Comparison of ENCODE assay signal across 27 cellular contexts in genomic region chr1:193574925-193575324, GRCh38.
"Had no signal": no experiment of that assay in that cellular context is flagged by ENCODE, and none has a peak within 500 bp of the region (broad histone marks: within the 10 kb centered on the region; RNA-seq: fewer than 3 reads in every experiment).

No MANE protein-coding gene starts in this region.

- H3K4me1 ChIP-seq: stomach, suprapubic skin, testis, thyroid gland, tibial artery, tibial nerve, transverse colon, upper lobe of left lung, upper lobe of right lung, uterus, vagina had no signal

- FAIRE-seq: urothelium cell line had no signal

- H3K27me3 ChIP-seq: stomach, suprapubic skin, testis, thyroid gland, tibial artery, tibial nerve, transverse colon, upper lobe of left lung, upper lobe of right lung, uterus, vagina had no signal

- H3K4me3 ChIP-seq: stomach, suprapubic skin, testis, thoracic aorta, thyroid gland, tibial artery, tibial nerve, transverse colon, upper lobe of left lung, upper lobe of right lung, uterus, vagina had no signal

- ATAC-seq: stimulated activated effector memory CD8-positive, alpha-beta T cell treated with anti-CD3 and anti-CD28 coated beads, Interleukin-12 subunit alpha, Interleukin-12 subunit beta, amount 100 ng/mL, for 72 hours; stimulated activated memory B cell treated with anti-CD40 and anti-IgM and Interleukin-4, amounts not matched to agents 10 μg/mL and 1 μg/mL and 100 μg/mL, for 72 hours; stimulated activated naive B cell treated with anti-CD40 and anti-IgM and Interleukin-4, amounts not matched to agents 10 μg/mL and 1 μg/mL and 100 μg/mL, for 72 hours; stimulated activated naive CD8-positive, alpha-beta T cell treated with anti-CD3 and anti-CD28 coated beads, Interleukin-15, amount 100 ng/mL, for 72 hours; stimulated activated naive CD8-positive, alpha-beta T cell treated with anti-CD3 and anti-CD28 coated beads, Interleukin-15, Interleukin-2, amounts not matched to agents 100 U/mL and 50 U/mL, for 24 hours; upper lobe of right lung had no signal

- H3K27ac ChIP-seq: stomach, suprapubic skin, testis, thoracic aorta, thyroid gland, tibial artery, tibial nerve, transverse colon, upper lobe of left lung, upper lobe of right lung, uterus, vagina had no signal

- H3K9me3 ChIP-seq: stomach, suprapubic skin, testis, thoracic aorta, thyroid gland, tibial artery, transverse colon, upper lobe of right lung, uterus, vagina had no signal

- DNase-seq: stimulated activated CD4-positive, alpha-beta T cell treated with anti-CD3 and anti-CD28 coated beads, Interleukin-2, amount 100 ng/mL, for 48 hours; stimulated activated CD4-positive, alpha-beta T cell treated with anti-CD3 and anti-CD28 coated beads, Interleukin-4, amount 100 ng/mL, for 1 hour; stimulated activated CD4-positive, alpha-beta T cell treated with anti-CD3 and anti-CD28 coated beads, Interleukin-4, amount 100 ng/mL, for 24 hours; stimulated activated CD4-positive, alpha-beta T cell treated with anti-CD3 and anti-CD28 coated beads, Interleukin-4, amount 100 ng/mL, for 4 hours; stimulated activated CD8-positive, alpha-beta memory T cell treated with anti-CD3 and anti-CD28 coated beads, Interleukin-4, amount 100 ng/mL, for 48 hours; stimulated activated naive B cell treated with anti-CD40 and anti-IgM and Interleukin-4, amounts not matched to agents 10 μg/mL and 1 μg/mL and 100 μg/mL, for 72 hours; stimulated activated naive CD4-positive, alpha-beta T cell; stimulated activated naive CD4-positive, alpha-beta T cell treated with Interleukin-2 at 50 U/mL for 16 hours; stimulated activated naive CD8-positive, alpha-beta T cell treated with anti-CD3 and anti-CD28 coated beads, Interleukin-15, amount 100 ng/mL, for 72 hours; stimulated activated naive CD8-positive, alpha-beta T cell treated with anti-CD3 and anti-CD28 coated beads, Interleukin-15, Interleukin-2, amounts not matched to agents 100 U/mL and 50 U/mL, for 24 hours; stomach; substantia nigra; testis; thyroid gland; tibial artery; transverse colon; trophoblast cell; upper lobe of left lung; upper lobe of right lung; uterus had no signal

- H3K36me3 ChIP-seq: stomach, suprapubic skin, thoracic aorta, thyroid gland, tibial artery, tibial nerve, transverse colon, upper lobe of left lung, upper lobe of right lung, uterus, vagina had no signal
